8 cellular contexts compared by ENCODE assay signal in genomic region chr6:31259995-31260394, GRCh38. TPM values are rescaled to one million over a fixed set of nuclear protein-coding genes. Genes with fewer than 3 reads are reported as not detected.
A peak's percentile ranks its signal among the peaks of the same experiment; 100 is the strongest.
DNase-seq lines count a peak whose midpoint lies in the region; ATAC-seq and TF ChIP-seq lines count a peak whose summit lies in the region.
"Not testable (repeated sequence)": the region's sequence is repeated elsewhere in the genome, so short reads cannot be mapped to it uniquely, and the experiment has no call there.

No MANE protein-coding gene starts in this region.

- POLR2A ChIA-PET in OCI-LY7 (lab: Charles Lee) = not testable (repeated sequence)
- POLR2A ChIA-PET in activated CD4-positive, alpha-beta memory T cell treated with anti-CD3 and anti-CD28 coated beads, Interleukin-2, amount 10 ng/mL, durations not matched to agents 7 days and 5 days (lab: Charles Lee) = interaction anchor here (0.9 to 1.4 kb wide), 3 partner anchors 10 to 52 kb away, joined by 3 to 4 read pairs (median 3); no protein-coding TSS in a partner anchor
- POLR2A ChIA-PET in naive thymus-derived CD8-positive, alpha-beta T cell (lab: Charles Lee) = interaction anchor here (0.8 to 3.4 kb wide), 8 partner anchors 9 to 96 kb away, joined by 3 to 28 read pairs (median 8); partner anchors contain the start of gene HLA-C

- not testable (repeated sequence) for H3K27ac Mint-ChIP-seq in activated CD4-positive, alpha-beta T cell treated with anti-CD3 and anti-CD28 coated beads, Interleukin-2, amount 10 ng/mL, durations not matched to agents 24 days and 14 days; activated CD4-positive, alpha-beta memory T cell treated with anti-CD3 and anti-CD28 coated beads, Interleukin-2, amount 10 ng/mL, durations not matched to agents 7 days and 5 days
- peak overlapping the region in 8 of 10 donors; percentile 66 to 97 (median 88) for H3K27ac Mint-ChIP-seq in naive thymus-derived CD8-positive, alpha-beta T cell

- H3K4me3 ChIP-seq in OCI-LY7 (ENCODE audit: low read depth, low read length, poor library complexity, severe bottlenecking) = not testable (repeated sequence)

- TF ChIP-seq CTCF in OCI-LY7 (conservative IDR thresholded peaks at IDR 0.05; ENCODE audit: low read length) = not testable (repeated sequence)

- not testable (repeated sequence) for H3K9me3 ChIP-seq in OCI-LY7 (ENCODE audit: low read length)

- DNase-seq in DMS53 (lab: John Stamatoyannopoulos, UW) (peak; percentile 25), OCI-LY7 (ENCODE audit: low spot score) (peak; percentile 33)
- DNase-seq in activated CD4-positive, alpha-beta T cell treated with anti-CD3 and anti-CD28 coated beads, Interleukin-2, amount 10 ng/mL, durations not matched to agents 24 days and 14 days = peak; percentile 78
- DNase-seq in activated CD4-positive, alpha-beta memory T cell treated with anti-CD3 and anti-CD28 coated beads, Interleukin-2, amount 10 ng/mL, durations not matched to agents 7 days and 5 days = peak; percentile 53
- peak; percentile 61 for DNase-seq in activated effector memory CD4-positive, alpha-beta T cell treated with Interleukin-2 at 50 U/mL for 16 hours
- DNase-seq in activated naive CD4-positive, alpha-beta T cell treated with anti-CD3 and anti-CD28 coated beads, Interleukin-2, amount 50 U/mL, for 16 hours = peak; percentile 46
- DNase-seq in naive thymus-derived CD8-positive, alpha-beta T cell = peak in 9 of 10 donors; percentile 23 to 88 (median 64)
- DNase-seq in stimulated activated naive CD4-positive, alpha-beta T cell (lab: John Stamatoyannopoulos, UW) = peak in 5 of 6 experiments; percentile 44 to 77 (median 65)

- not testable (repeated sequence) for H3K4me2 ChIP-seq in OCI-LY7 (ENCODE audit: low read length)

- H3K4me3 Mint-ChIP-seq in activated CD4-positive, alpha-beta T cell treated with anti-CD3 and anti-CD28 coated beads, Interleukin-2, amount 10 ng/mL, durations not matched to agents 24 days and 14 days; activated CD4-positive, alpha-beta memory T cell treated with anti-CD3 and anti-CD28 coated beads, Interleukin-2, amount 10 ng/mL, durations not matched to agents 7 days and 5 days: not testable (repeated sequence)
- peak overlapping the region in 8 of 10 donors; percentile 33 to 81 (median 52) for H3K4me3 Mint-ChIP-seq in naive thymus-derived CD8-positive, alpha-beta T cell

- not testable (repeated sequence) for H3K4me1 Mint-ChIP-seq in activated CD4-positive, alpha-beta T cell treated with anti-CD3 and anti-CD28 coated beads, Interleukin-2, amount 10 ng/mL, durations not matched to agents 24 days and 14 days; activated CD4-positive, alpha-beta memory T cell treated with anti-CD3 and anti-CD28 coated beads, Interleukin-2, amount 10 ng/mL, durations not matched to agents 7 days and 5 days
- H3K4me1 Mint-ChIP-seq in naive thymus-derived CD8-positive, alpha-beta T cell = peaks cover 3 to 20% (median 20%) of the 10 kb centered on the region in 4 donors

- CTCF ChIA-PET in OCI-LY7 (lab: Charles Lee; ENCODE audit: unreplicated experiment); activated CD4-positive, alpha-beta memory T cell treated with anti-CD3 and anti-CD28 coated beads, Interleukin-2, amount 10 ng/mL, durations not matched to agents 7 days and 5 days (lab: Charles Lee): not testable (repeated sequence)

- not testable (repeated sequence) for H3K9me2 ChIP-seq in OCI-LY7 (ENCODE audit: insufficient read depth, low read length)

- not testable (repeated sequence) for H3K79me2 ChIP-seq in OCI-LY7 (ENCODE audit: insufficient read depth, low read depth, low read length)

- intact Hi-C loops in OCI-LY7 (cut with micrococcal nuclease; ENCODE audit: unreplicated experiment); activated CD4-positive, alpha-beta T cell treated with anti-CD3 and anti-CD28 coated beads, Interleukin-2, amount 10 ng/mL, durations not matched to agents 24 days and 14 days (cut with micrococcal nuclease): not testable (repeated sequence)

- H3K36me3 Mint-ChIP-seq in activated CD4-positive, alpha-beta T cell treated with anti-CD3 and anti-CD28 coated beads, Interleukin-2, amount 10 ng/mL, durations not matched to agents 24 days and 14 days (ENCODE audit: low read depth) = not testable (repeated sequence)
- peaks cover 11% of the 10 kb centered on the region for H3K36me3 Mint-ChIP-seq in activated CD4-positive, alpha-beta memory T cell treated with anti-CD3 and anti-CD28 coated beads, Interleukin-2, amount 10 ng/mL, durations not matched to agents 7 days and 5 days (ENCODE audit: low read depth)
- H3K36me3 Mint-ChIP-seq in naive thymus-derived CD8-positive, alpha-beta T cell = peaks cover 0 to 22% (median 17%) of the 10 kb centered on the region in 3 donors

- H4K20me1 ChIP-seq in OCI-LY7 (ENCODE audit: insufficient read depth, low read length) = not testable (repeated sequence)

- H3K4me1 ChIP-seq in OCI-LY7 (ENCODE audit: insufficient read depth, low read length, poor library complexity, severe bottlenecking) = not testable (repeated sequence)

- not testable (repeated sequence) for H3K36me3 ChIP-seq in OCI-LY7 (ENCODE audit: insufficient read depth, low read length)

- H2AFZ ChIP-seq in OCI-LY7 (ENCODE audit: low read length) = not testable (repeated sequence)

- not testable (repeated sequence) for H3K9me3 Mint-ChIP-seq in activated CD4-positive, alpha-beta T cell treated with anti-CD3 and anti-CD28 coated beads, Interleukin-2, amount 10 ng/mL, durations not matched to agents 24 days and 14 days
- peaks cover 22% of the 10 kb centered on the region for H3K9me3 Mint-ChIP-seq in activated CD4-positive, alpha-beta memory T cell treated with anti-CD3 and anti-CD28 coated beads, Interleukin-2, amount 10 ng/mL, durations not matched to agents 7 days and 5 days
- peaks cover 0 to 39% (median 17%) of the 10 kb centered on the region in 9 donors for H3K9me3 Mint-ChIP-seq in naive thymus-derived CD8-positive, alpha-beta T cell

- peak; percentile 51 to 78 for ATAC-seq in naive thymus-derived CD8-positive, alpha-beta T cell

- not testable (repeated sequence) for BruUV-seq in OCI-LY7 (replicated peaks; lab: Mats Ljungman, UMichigan)

- H3K27ac ChIP-seq in OCI-LY7 (ENCODE audit: low read depth, low read length, poor library complexity, severe bottlenecking) = not testable (repeated sequence)

- peaks cover 23% of the 10 kb centered on the region for H3K27me3 Mint-ChIP-seq in activated CD4-positive, alpha-beta T cell treated with anti-CD3 and anti-CD28 coated beads, Interleukin-2, amount 10 ng/mL, durations not matched to agents 24 days and 14 days
- H3K27me3 Mint-ChIP-seq in activated CD4-positive, alpha-beta memory T cell treated with anti-CD3 and anti-CD28 coated beads, Interleukin-2, amount 10 ng/mL, durations not matched to agents 7 days and 5 days = peaks cover 37% of the 10 kb centered on the region
- not testable (repeated sequence) for H3K27me3 Mint-ChIP-seq in naive thymus-derived CD8-positive, alpha-beta T cell

RNA-seq across cellular contexts. Expression of gene HLA-C, which starts 11.9 kb away (rescaled TPM):
- 333 and 406 TPM in 2 replicates for total RNA-seq in OCI-LY7 (2014; rRNA removed; shearing (Covaris generic))
- total RNA-seq in OCI-LY7 (2022) = 404 and 419 TPM in 2 replicates
- total RNA-seq in activated CD4-positive, alpha-beta T cell treated with anti-CD3 and anti-CD28 coated beads, Interleukin-2, amount 10 ng/mL, durations not matched to agents 24 days and 14 days = 857 and 893 TPM in 2 replicates
- total RNA-seq in activated CD4-positive, alpha-beta memory T cell treated with anti-CD3 and anti-CD28 coated beads, Interleukin-2, amount 10 ng/mL, durations not matched to agents 7 days and 5 days = 1,000 to 10,000 TPM; 1,690 to 1,696 TPM
- total RNA-seq in naive thymus-derived CD8-positive, alpha-beta T cell = 1,000 to 10,000 TPM; 1,354 to 1,362 TPM
- polyA plus RNA-seq in naive thymus-derived CD8-positive, alpha-beta T cell = 1,000 to 10,000 TPM; 2,582 to 3,026 (median 3,019) TPM

Comparison
In these comparisons a context has a peak if more than half of its experiments do, and no peak if none do; other contexts are left out.
1. DNase-seq: peak in every context shown above with its lines; median percentile 78 in activated CD4-positive, alpha-beta T cell treated with anti-CD3 and anti-CD28 coated beads, Interleukin-2, amount 10 ng/mL, durations not matched to agents 24 days and 14 days; 65 in stimulated activated naive CD4-positive, alpha-beta T cell; 64 in naive thymus-derived CD8-positive, alpha-beta T cell; 61 in activated effector memory CD4-positive, alpha-beta T cell treated with Interleukin-2 at 50 U/mL for 16 hours; 53 in activated CD4-positive, alpha-beta memory T cell treated with anti-CD3 and anti-CD28 coated beads, Interleukin-2, amount 10 ng/mL, durations not matched to agents 7 days and 5 days; 46 in activated naive CD4-positive, alpha-beta T cell treated with anti-CD3 and anti-CD28 coated beads, Interleukin-2, amount 50 U/mL, for 16 hours; 33 in OCI-LY7; 25 in DMS53.